Comparison of ENCODE assay signal across 18 cellular contexts in genomic region chr5:67878911-67879310, GRCh38.
DNase-seq lines count a peak whose midpoint lies in the region; ATAC-seq and TF ChIP-seq lines count a peak whose summit lies in the region.
"Had no signal": no experiment of that assay in that cellular context is flagged by ENCODE, and none has a peak within 500 bp of the region (broad histone marks: within the 10 kb centered on the region; RNA-seq: fewer than 3 reads in every experiment).

No MANE protein-coding gene starts in this region.

- peak; percentile 96 for ATAC-seq in sciatic nerve
- ATAC-seq in CD8-positive, alpha-beta T cell, result no peak
- ATAC-seq: stimulated activated naive CD8-positive, alpha-beta T cell treated with anti-CD3 and anti-CD28 coated beads, Interleukin-15, amount 100 ng/mL, for 72 hours had no signal

- CTCF ChIA-PET in CD8-positive, alpha-beta T cell (lab: Charles Lee), result interaction anchor here (0.6 kb wide), 1 partner anchor 312 kb away, joined by 3 read pairs; no protein-coding TSS in a partner anchor

- peak overlapping the region; percentile 64 for H3K27ac ChIP-seq in left ventricle myocardium inferior (replicated peaks)
- no peak overlapping the region for H3K27ac ChIP-seq in GM23248
- H3K27ac ChIP-seq in CD8-positive, alpha-beta T cell (ENCODE audit: low read depth, low read length), result no peak overlapping the region
- H3K27ac ChIP-seq: colonic mucosa, VCaP had no signal

- intact Hi-C loops in left ventricle myocardium inferior (cut with micrococcal nuclease), result no loop called here
- intact Hi-C loops in sciatic nerve (cut with DNase I), result no loop called here
- intact Hi-C loops in CD8-positive, alpha-beta T cell (cut with DNase I, micrococcal nuclease), result no loop called here

- H3K27ac Mint-ChIP-seq in chondrocyte (ENCODE audit: unreplicated experiment), result peak overlapping the region; percentile 74
- H3K27ac Mint-ChIP-seq in CD8-positive, alpha-beta T cell, result no peak overlapping the region
- H3K27ac Mint-ChIP-seq: nephron progenitor cell; stimulated activated naive CD8-positive, alpha-beta T cell treated with anti-CD3 and anti-CD28 coated beads, Interleukin-15, amount 100 ng/mL, for 72 hours had no signal

- H3K4me3 ChIP-seq in left ventricle myocardium inferior (no peak overlapping the region), GM23248 (no peak overlapping the region)
- H3K4me3 ChIP-seq in CD8-positive, alpha-beta T cell (ENCODE audit: low read depth, low read length), result no peak overlapping the region
- H3K4me3 ChIP-seq: ascending aorta, colonic mucosa had no signal

- TF ChIP-seq CTCF in chondrocyte (IDR thresholded peaks at IDR 0.05) (no peak), left ventricle myocardium inferior (IDR thresholded peaks at IDR 0.05; ENCODE audit: borderline replicate concordance) (no peak)
- no peak for TF ChIP-seq CTCF in CD8-positive, alpha-beta T cell (IDR thresholded peaks at IDR 0.05)

- H3K4me3 Mint-ChIP-seq in chondrocyte (ENCODE audit: unreplicated experiment), result no peak overlapping the region
- H3K4me3 Mint-ChIP-seq in CD8-positive, alpha-beta T cell, result no peak overlapping the region
- H3K4me3 Mint-ChIP-seq: nephron progenitor cell; stimulated activated naive CD8-positive, alpha-beta T cell treated with anti-CD3 and anti-CD28 coated beads, Interleukin-15, amount 100 ng/mL, for 72 hours had no signal

- H3K9ac ChIP-seq in GM23248, result no peak overlapping the region

- no peak overlapping the region for H2AFZ ChIP-seq in GM23248

- DNase-seq in chondrocyte (ENCODE audit: low spot score) (no peak), left ventricle myocardium inferior (no peak), sciatic nerve (ENCODE audit: low spot score) (no peak), GM23248 (no peak), NCI-H1417 (lab: John Stamatoyannopoulos, UW) (no peak)
- DNase-seq in CD8-positive, alpha-beta T cell, result no peak
- no peak for DNase-seq in activated CD4-positive, CD25-positive, alpha-beta regulatory T cell treated with anti-CD3 and anti-CD28 coated beads, Interleukin-2, amount 50 U/mL, for 72 hours
- DNase-seq: activated CD4-positive, alpha-beta T cell treated with anti-CD3 and anti-CD28 coated beads, Interleukin-2, amount 50 U/mL, for 48 hours; activated naive CD4-positive, alpha-beta T cell treated with Interleukin-2 at 50 U/mL for 16 hours; activated T-cell treated with anti-CD3 and anti-CD28 coated beads, Interleukin-2, amount 50 U/mL, for 1 hour; AML-193; colonic mucosa; nephron progenitor cell; stimulated activated CD4-positive, alpha-beta T cell treated with anti-CD3 and anti-CD28 coated beads, Interleukin-1b, Interleukin-23, amount 100 ng/mL, for 48 hours; stimulated activated naive CD8-positive, alpha-beta T cell treated with anti-CD3 and anti-CD28 coated beads, Interleukin-15, amount 100 ng/mL, for 72 hours; T-helper 1 cell had no signal

- H3K4me2 ChIP-seq in GM23248 (ENCODE audit: unreplicated experiment), result no peak overlapping the region

- H3K4me1 ChIP-seq in left ventricle myocardium inferior, result peaks cover 10% of the 10 kb centered on the region
- no peaks in the 10 kb centered on the region for H3K4me1 ChIP-seq in GM23248 (ENCODE audit: insufficient read depth)
- H3K4me1 ChIP-seq in CD8-positive, alpha-beta T cell (ENCODE audit: insufficient read depth, low read length), result no peaks in the 10 kb centered on the region
- H3K4me1 ChIP-seq: colonic mucosa had no signal

- no peaks in the 10 kb centered on the region for H3F3A ChIP-seq in GM23248 (ENCODE audit: insufficient read depth)

- H3K9me3 ChIP-seq in left ventricle myocardium inferior (replicated peaks), result no peaks in the 10 kb centered on the region
- H3K9me3 ChIP-seq in GM23248 (ENCODE audit: low read depth), result no peaks in the 10 kb centered on the region
- no peaks in the 10 kb centered on the region for H3K9me3 ChIP-seq in CD8-positive, alpha-beta T cell (ENCODE audit: low read length)
- H3K9me3 ChIP-seq: ascending aorta, colonic mucosa had no signal

- H3K4me1 Mint-ChIP-seq in chondrocyte (ENCODE audit: low read depth), result peaks cover 33% of the 10 kb centered on the region
- no peaks in the 10 kb centered on the region for H3K4me1 Mint-ChIP-seq in CD8-positive, alpha-beta T cell (ENCODE audit: low read depth)
- H3K4me1 Mint-ChIP-seq: stimulated activated naive CD8-positive, alpha-beta T cell treated with anti-CD3 and anti-CD28 coated beads, Interleukin-15, amount 100 ng/mL, for 72 hours had no signal

- H3K9me3 Mint-ChIP-seq in chondrocyte (ENCODE audit: low read depth), result peaks cover 6% of the 10 kb centered on the region
- no peaks in the 10 kb centered on the region for H3K9me3 Mint-ChIP-seq in CD8-positive, alpha-beta T cell

- H3K27me3 ChIP-seq in left ventricle myocardium inferior (ENCODE audit: low read depth) (no peaks in the 10 kb centered on the region), GM23248 (replicated peaks; ENCODE audit: insufficient read depth) (no peaks in the 10 kb centered on the region)
- no peaks in the 10 kb centered on the region for H3K27me3 ChIP-seq in CD8-positive, alpha-beta T cell (ENCODE audit: insufficient read depth, low read length)
- H3K27me3 ChIP-seq: ascending aorta, colonic mucosa had no signal

- H3K36me3 Mint-ChIP-seq in chondrocyte (ENCODE audit: low read depth), result no peaks in the 10 kb centered on the region
- H3K36me3 Mint-ChIP-seq in CD8-positive, alpha-beta T cell, result no peaks in the 10 kb centered on the region

- H4K20me1 ChIP-seq in GM23248 (ENCODE audit: insufficient read depth), result no peaks in the 10 kb centered on the region

- no peaks in the 10 kb centered on the region for H3K27me3 Mint-ChIP-seq in chondrocyte (ENCODE audit: low read depth)
- peaks cover 6% of the 10 kb centered on the region for H3K27me3 Mint-ChIP-seq in CD8-positive, alpha-beta T cell (ENCODE audit: low read depth)
- H3K27me3 Mint-ChIP-seq: stimulated activated naive CD8-positive, alpha-beta T cell treated with anti-CD3 and anti-CD28 coated beads, Interleukin-15, amount 100 ng/mL, for 72 hours had no signal

- no peaks in the 10 kb centered on the region for H3K79me2 ChIP-seq in GM23248 (ENCODE audit: insufficient read depth)

- H3K9me2 ChIP-seq in GM23248 (ENCODE audit: insufficient read depth), result no peaks in the 10 kb centered on the region

- H3K36me3 ChIP-seq in left ventricle myocardium inferior (no peaks in the 10 kb centered on the region), GM23248 (ENCODE audit: low read depth) (no peaks in the 10 kb centered on the region)
- no peaks in the 10 kb centered on the region for H3K36me3 ChIP-seq in CD8-positive, alpha-beta T cell (ENCODE audit: insufficient read depth, low read length)
- H3K36me3 ChIP-seq: ascending aorta, colonic mucosa had no signal

- POLR2A ChIA-PET in CD8-positive, alpha-beta T cell (lab: Charles Lee), result no interaction called here

- in situ Hi-C loops in GM23248 (cut with MboI), result no loop called here
